8 cellular contexts compared by ENCODE assay signal in genomic region chr10:100186253-100186780, GRCh38.
DNase-seq lines count a peak whose midpoint lies in the region; ATAC-seq, FAIRE-seq and TF ChIP-seq lines count a peak whose summit lies in the region.

No MANE protein-coding gene starts in this region.

- no peak for FAIRE-seq in HTR-8/SVneo (lab: Jason Lieb, UNC)

- H3K27ac ChIP-seq in WERI-Rb-1 (peak overlapping the region; percentile 96), neutrophil (peak overlapping the region; percentile 94)

- no peak for TF ChIP-seq CTCF in WERI-Rb-1 (IDR thresholded peaks at IDR 0.05; ENCODE audit: low read depth, low read length)
- TF ChIP-seq CTCF in fibroblast of pulmonary artery (IDR thresholded peaks at IDR 0.05; ENCODE audit: low read length, missing control alignments): no peak
- no peak for TF ChIP-seq CTCF in neutrophil (IDR thresholded peaks at IDR 0.05)

- H3K9me3 ChIP-seq in WERI-Rb-1 (ENCODE audit: severe bottlenecking) (no peaks in the 10 kb centered on the region), neutrophil (no peaks in the 10 kb centered on the region)

- H3K4me3 ChIP-seq in WERI-Rb-1 (ENCODE audit: low read depth, low read length): peak overlapping the region; percentile 90
- H3K4me3 ChIP-seq in fibroblast of pulmonary artery (replicated peaks; ENCODE audit: low read depth, low read length): peak overlapping the region; percentile 96
- H3K4me3 ChIP-seq in neutrophil (ENCODE audit: low read depth in 1 of 2, low read length in 1 of 2): peak overlapping the region; percentile 76 to 91

- peaks cover 64 to 66% of the 10 kb centered on the region in 2 experiments for H3K4me1 ChIP-seq in neutrophil (ENCODE audit: control insufficient read depth in 1 of 2, insufficient read depth in 1 of 2, low read depth in 1 of 2, low read length in 1 of 2)

- peaks cover 50% of the 10 kb centered on the region for H3K36me3 ChIP-seq in WERI-Rb-1
- H3K36me3 ChIP-seq in neutrophil: peaks cover 26% of the 10 kb centered on the region

- ATAC-seq in GM21447 (IDR thresholded peaks at IDR 0.05; ENCODE audit: unreplicated experiment): peak; percentile 43

- DNase-seq in NCI-H510A treated with DMSO at 0.1 percent for 48 hours (lab: John Stamatoyannopoulos, UW) (peak; percentile 78), NCI-H510A (lab: John Stamatoyannopoulos, UW) (no peak), HTR-8/SVneo (ENCODE audit: insufficient read length, low spot score) (peak; percentile 28), WERI-Rb-1 (peak; percentile 42), fibroblast of pulmonary artery (ENCODE audit: low read depth) (peak; percentile 62), cerebellar nuclear complex (lab: John Stamatoyannopoulos, UW) (no peak)

- H3K27me3 ChIP-seq in WERI-Rb-1 (ENCODE audit: insufficient read depth, low read depth, severe bottlenecking): no peaks in the 10 kb centered on the region
- no peaks in the 10 kb centered on the region for H3K27me3 ChIP-seq in neutrophil

Comparison
In these comparisons a context has a peak if more than half of its experiments do, and no peak if none do; other contexts are left out.
1. DNase-seq: peak in NCI-H510A treated with DMSO at 0.1 percent for 48 hours (single experiment), HTR-8/SVneo (single experiment), WERI-Rb-1 (single experiment) and fibroblast of pulmonary artery (single experiment); none in NCI-H510A (single experiment) and cerebellar nuclear complex (0 of 2).
2. Peak in every context shown above with its lines, with median percentiles within 50 percentile points of each other: H3K4me3 ChIP-seq.